In the genomic region with DNA sequence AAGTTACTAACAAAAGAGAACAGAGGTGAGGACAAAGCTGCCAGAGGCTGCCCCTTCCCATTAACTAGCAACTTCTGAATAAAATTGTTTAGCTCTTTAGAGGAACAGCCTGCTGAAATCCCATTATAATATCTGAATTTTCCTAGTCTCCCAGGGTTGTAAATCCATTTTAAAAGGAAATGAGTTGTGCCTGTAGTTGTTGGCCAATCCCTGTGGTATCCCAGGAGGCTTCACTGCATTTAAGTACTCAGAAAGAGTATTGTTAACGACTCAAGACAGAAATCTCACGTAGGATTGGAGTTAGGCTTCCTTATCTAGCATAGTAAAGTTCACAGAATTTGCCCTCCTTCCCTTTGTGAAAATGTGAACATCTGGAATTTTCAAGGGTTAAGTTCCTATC, we compare ENCODE assay signal across 22 cellular contexts. TPM values are rescaled to one million over a fixed set of nuclear protein-coding genes. Genes with fewer than 3 reads are reported as not detected.
DNase-seq lines count a peak whose midpoint lies in the region; ATAC-seq and TF ChIP-seq lines count a peak whose summit lies in the region.
"Had no signal": no experiment of that assay in that cellular context is flagged by ENCODE, and none has a peak within 500 bp of the region (broad histone marks: within the 10 kb centered on the region; RNA-seq: fewer than 3 reads in every experiment).

No MANE protein-coding gene starts in this region.

- H3K9me3 Mint-ChIP-seq in osteocyte (ENCODE audit: unreplicated experiment), result no peaks in the 10 kb centered on the region
- no peaks in the 10 kb centered on the region for H3K9me3 Mint-ChIP-seq in T-helper 2 cell treated with Interferon-gamma antibody and Interleukin-4, amounts not matched to agents 5 μg/mL and 100 μg/mL, for 36 hours
- H3K9me3 Mint-ChIP-seq: naive thymus-derived CD8-positive, alpha-beta T cell had no signal

- DNase-seq in CD1c-positive myeloid dendritic cell (ENCODE audit: extremely low spot score) (peak; percentile 16), RWPE1 (ENCODE audit: low spot score) (no peak), fibroblast of mammary gland (ENCODE audit: low read depth) (peak; percentile 50), osteocyte (ENCODE audit: extremely low spot score, unreplicated experiment) (no peak), UCSD-AML1 (lab: John Stamatoyannopoulos, UW; ENCODE audit: unreplicated experiment) (no peak)
- DNase-seq in T-helper 2 cell treated with Interferon-gamma antibody and Interleukin-4, amounts not matched to agents 5 μg/mL and 100 μg/mL, for 36 hours (ENCODE audit: low spot score), result no peak
- DNase-seq: activated CD8-positive, alpha-beta memory T cell treated with anti-CD3 and anti-CD28 coated beads, Interleukin-2, amount 10 ng/mL, durations not matched to agents 7 days and 5 days; activated effector memory CD4-positive, alpha-beta T cell treated with Interleukin-2 at 50 U/mL for 16 hours; amniotic stem cell; COR-L47; MV-4-11; naive thymus-derived CD8-positive, alpha-beta T cell; NCI-H2081; NCI-H510A; retina; SIG-M5; stimulated activated CD4-positive, alpha-beta T cell treated with anti-CD3 and anti-CD28 coated beads, Interleukin-1b, Interleukin-23, amount 100 ng/mL, for 48 hours; T-helper 9 cell had no signal

- H3K4me1 Mint-ChIP-seq in osteocyte (ENCODE audit: unreplicated experiment), result peaks cover 59% of the 10 kb centered on the region
- H3K4me1 Mint-ChIP-seq in T-helper 2 cell treated with Interferon-gamma antibody and Interleukin-4, amounts not matched to agents 5 μg/mL and 100 μg/mL, for 36 hours (ENCODE audit: low read depth), result no peaks in the 10 kb centered on the region
- H3K4me1 Mint-ChIP-seq: activated CD8-positive, alpha-beta memory T cell treated with anti-CD3 and anti-CD28 coated beads, Interleukin-2, amount 10 ng/mL, durations not matched to agents 7 days and 5 days had no signal

- peaks cover 32% of the 10 kb centered on the region for H3K36me3 Mint-ChIP-seq in osteocyte (ENCODE audit: unreplicated experiment)
- peaks cover 17% of the 10 kb centered on the region for H3K36me3 Mint-ChIP-seq in T-helper 2 cell treated with Interferon-gamma antibody and Interleukin-4, amounts not matched to agents 5 μg/mL and 100 μg/mL, for 36 hours (ENCODE audit: low read depth)

- no peak overlapping the region for H3K4me3 Mint-ChIP-seq in osteocyte (ENCODE audit: unreplicated experiment)
- H3K4me3 Mint-ChIP-seq in T-helper 2 cell treated with Interferon-gamma antibody and Interleukin-4, amounts not matched to agents 5 μg/mL and 100 μg/mL, for 36 hours, result no peak overlapping the region
- H3K4me3 Mint-ChIP-seq: activated CD8-positive, alpha-beta memory T cell treated with anti-CD3 and anti-CD28 coated beads, Interleukin-2, amount 10 ng/mL, durations not matched to agents 7 days and 5 days; naive thymus-derived CD8-positive, alpha-beta T cell had no signal

- POLR2A ChIA-PET in RWPE1 (lab: Yijun Ruan, JAX; ENCODE audit: low non-redundant PET), result no interaction called here

- no peak for ATAC-seq in HG03196 (IDR thresholded peaks at IDR 0.05; ENCODE audit: unreplicated experiment)
- ATAC-seq in GM18511 (IDR thresholded peaks at IDR 0.05; ENCODE audit: unreplicated experiment), result no peak
- ATAC-seq: activated CD8-positive, alpha-beta memory T cell treated with anti-CD3 and anti-CD28 coated beads, Interleukin-2, amount 10 ng/mL, durations not matched to agents 7 days and 5 days; naive thymus-derived CD8-positive, alpha-beta T cell had no signal

- H3K27me3 Mint-ChIP-seq in osteocyte (ENCODE audit: unreplicated experiment), result no peaks in the 10 kb centered on the region
- no peaks in the 10 kb centered on the region for H3K27me3 Mint-ChIP-seq in T-helper 2 cell treated with Interferon-gamma antibody and Interleukin-4, amounts not matched to agents 5 μg/mL and 100 μg/mL, for 36 hours (ENCODE audit: low read depth)
- H3K27me3 Mint-ChIP-seq: activated CD8-positive, alpha-beta memory T cell treated with anti-CD3 and anti-CD28 coated beads, Interleukin-2, amount 10 ng/mL, durations not matched to agents 7 days and 5 days; naive thymus-derived CD8-positive, alpha-beta T cell had no signal

- H3K27ac ChIP-seq in RWPE1, result peak overlapping the region; percentile 37
- H3K27ac ChIP-seq: epithelial cell of prostate, vagina had no signal

- peak overlapping the region; percentile 47 for H3K27ac Mint-ChIP-seq in osteocyte (ENCODE audit: unreplicated experiment)
- no peak overlapping the region for H3K27ac Mint-ChIP-seq in T-helper 2 cell treated with Interferon-gamma antibody and Interleukin-4, amounts not matched to agents 5 μg/mL and 100 μg/mL, for 36 hours
- H3K27ac Mint-ChIP-seq: activated CD8-positive, alpha-beta memory T cell treated with anti-CD3 and anti-CD28 coated beads, Interleukin-2, amount 10 ng/mL, durations not matched to agents 7 days and 5 days had no signal

- CTCF ChIA-PET in RWPE1 (lab: Yijun Ruan, JAX), result interaction anchor here (0.6 to 0.8 kb wide), 4 partner anchors 9 to 148 kb away, joined by 3 read pairs; no protein-coding TSS in a partner anchor

- TF ChIP-seq CTCF in RWPE1 (conservative IDR thresholded peaks at IDR 0.05; ENCODE audit: low read depth) (no peak), fibroblast of mammary gland (conservative IDR thresholded peaks at IDR 0.05; ENCODE audit: control insufficient read depth, insufficient read depth, low read depth, low read length) (no peak), osteocyte (IDR thresholded peaks at IDR 0.05) (no peak)

- no peak overlapping the region for H3K4me3 ChIP-seq in fibroblast of mammary gland (ENCODE audit: control insufficient read depth, low read depth, low read length)
- H3K4me3 ChIP-seq: vagina had no signal

RNA-seq across cellular contexts. Expression of a gene that starts 8.9 kb away (rescaled TPM):
- 560 and 578 TPM in 2 replicates for total RNA-seq in osteocyte

RNA-seq across cellular contexts. Expression of a gene that starts 30.1 kb away (rescaled TPM):
- total RNA-seq in osteocyte, result 12.2 and 12.8 TPM in 2 replicates
- total RNA-seq: activated CD8-positive, alpha-beta memory T cell treated with anti-CD3 and anti-CD28 coated beads, Interleukin-2, amount 10 ng/mL, durations not matched to agents 7 days and 5 days; naive thymus-derived CD8-positive, alpha-beta T cell had no signal

RNA-seq across cellular contexts. Expression of a gene that starts 52.6 kb away (rescaled TPM):
- total RNA-seq in osteocyte, result 11.0 and 11.4 TPM in 2 replicates

Comparison
In these comparisons a context has a peak if more than half of its experiments do, and no peak if none do; other contexts are left out.
1. DNase-seq: peak in CD1c-positive myeloid dendritic cell (single experiment) and fibroblast of mammary gland (single experiment); none in RWPE1 (single experiment), osteocyte (single experiment), T-helper 2 cell treated with Interferon-gamma antibody and Interleukin-4, amounts not matched to agents 5 μg/mL and 100 μg/mL, for 36 hours (single experiment) and UCSD-AML1 (single experiment).